ENCODE assay signal across 8 cellular contexts in the genomic region with DNA sequence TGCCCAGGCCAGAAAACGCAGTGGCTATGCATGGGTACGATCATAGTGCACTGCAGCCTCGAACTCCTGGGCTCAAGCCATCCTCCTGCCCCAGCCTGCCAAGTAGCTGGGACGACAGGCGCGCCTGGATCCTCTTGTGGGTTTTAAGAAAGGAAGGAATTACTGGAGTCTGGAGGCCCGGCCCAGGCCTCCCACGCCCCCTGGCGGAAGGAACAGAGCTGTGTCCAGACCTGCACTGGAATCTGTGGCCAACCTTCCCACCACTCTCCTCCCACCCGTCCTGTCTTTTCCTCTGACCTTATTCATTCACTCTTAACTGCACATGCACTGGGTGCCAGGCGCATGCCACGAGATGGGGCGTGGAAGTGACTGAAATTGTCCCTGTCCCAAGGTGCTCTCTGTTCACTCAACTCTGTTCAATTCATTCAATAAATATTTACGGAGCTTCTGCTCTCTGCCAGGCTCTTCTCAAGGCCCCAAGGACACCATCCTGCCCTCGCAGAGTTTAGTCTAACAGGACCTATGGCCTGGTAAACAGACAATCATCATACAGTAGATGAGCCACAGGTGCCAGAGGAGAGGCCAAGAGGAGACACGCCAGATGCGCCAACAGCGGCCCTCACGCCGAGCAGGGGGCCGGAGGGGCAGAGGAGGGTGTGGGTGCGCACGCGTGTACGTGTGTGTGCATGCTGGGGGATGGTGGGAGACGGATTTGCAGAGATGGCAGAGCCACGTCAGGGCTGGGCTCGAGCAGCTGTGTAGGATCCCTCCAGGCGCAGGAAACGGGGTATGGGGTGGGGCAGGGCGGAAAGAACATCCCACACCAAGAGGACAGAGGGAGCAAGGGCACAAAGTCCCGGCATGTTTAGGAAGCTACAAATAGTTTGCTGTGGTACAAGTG. TPM values are rescaled to one million over a fixed set of nuclear protein-coding genes. Genes with fewer than 3 reads are reported as not detected.
A peak's percentile ranks its signal among the peaks of the same experiment; 100 is the strongest.
DNase-seq lines count a peak whose midpoint lies in the region; ATAC-seq, FAIRE-seq and TF ChIP-seq lines count a peak whose summit lies in the region.

No MANE protein-coding gene starts in this region.

- POLR2A ChIA-PET in endothelial cell of umbilical vein (lab: Charles Lee), result no interaction called here

- no peaks in the 10 kb centered on the region for H3K9me3 ChIP-seq in endothelial cell of umbilical vein (replicated peaks; ENCODE audit: control insufficient read depth, insufficient read depth, low read length)
- no peaks in the 10 kb centered on the region for H3K9me3 ChIP-seq in mesenchymal stem cell (ENCODE audit: control insufficient read depth, low read length)

- no peak overlapping the region for H3K4me3 ChIP-seq in endothelial cell of umbilical vein (replicated peaks in 1 of 3; ENCODE audit: insufficient read depth in 1 of 3, low read depth in 1 of 3, low read length in 3 of 3)
- H3K4me3 ChIP-seq in mesenchymal stem cell (ENCODE audit: insufficient read depth in 1 of 2, low read depth in 1 of 2, low read length in 2 of 2), result no peak overlapping the region

- DNase-seq in DMS153 (lab: John Stamatoyannopoulos, UW) (peak; percentile 18), NCI-H748 (lab: John Stamatoyannopoulos, UW; ENCODE audit: unreplicated experiment) (peak; percentile 66), endothelial cell of umbilical vein (ENCODE audit: low read depth, low spot score) (peak; percentile 66), mesenchymal stem cell (peak; percentile 84), stromal cell of bone marrow (ENCODE audit: low read depth) (peak; percentile 61), cortex of kidney (lab: John Stamatoyannopoulos, UW) (no peak)
- peak; percentile 37 to 38 for DNase-seq in activated CD4-positive, alpha-beta T cell treated with anti-CD3 and anti-CD28 coated beads, Interleukin-2, amount 50 U/mL, for 4 hours

- H2AK5ac ChIP-seq in mesenchymal stem cell (ENCODE audit: low read length, severe bottlenecking), result no peak overlapping the region

- no peaks in the 10 kb centered on the region for H3K9me1 ChIP-seq in endothelial cell of umbilical vein (replicated peaks; ENCODE audit: control insufficient read depth, extremely low read depth, insufficient read depth, low read length)

- peak overlapping the region in 1 of 2 experiments; percentile 2 for H3K18ac ChIP-seq in mesenchymal stem cell (ENCODE audit: low read depth in 1 of 2, low read length in 2 of 2)

- no peak overlapping the region for H2BK15ac ChIP-seq in mesenchymal stem cell (ENCODE audit: low read depth, poor library complexity, severe bottlenecking)

- no peak overlapping the region for H3K4ac ChIP-seq in mesenchymal stem cell (ENCODE audit: low read depth in 1 of 2, low read length in 2 of 2)

- H3K4me1 ChIP-seq in endothelial cell of umbilical vein (ENCODE audit: control insufficient read depth, extremely low read depth, insufficient read depth, low read length), result no peaks in the 10 kb centered on the region
- peaks cover 15% of the 10 kb centered on the region for H3K4me1 ChIP-seq in mesenchymal stem cell (ENCODE audit: control insufficient read depth, insufficient read depth, low read depth, low read length)

- no peak overlapping the region for H2BK120ac ChIP-seq in mesenchymal stem cell (ENCODE audit: low read depth, low read length)

- H2AFZ ChIP-seq in endothelial cell of umbilical vein (ENCODE audit: low read depth, low read length), result peak overlapping the region; percentile 57
- H2AFZ ChIP-seq in mesenchymal stem cell (ENCODE audit: low read depth, low read length), result no peak overlapping the region

- no peaks in the 10 kb centered on the region for H3K79me1 ChIP-seq in mesenchymal stem cell (replicated peaks; ENCODE audit: low read length, poor library complexity, severe bottlenecking)

- no peaks in the 10 kb centered on the region for H3K36me3 ChIP-seq in endothelial cell of umbilical vein (ENCODE audit: control insufficient read depth in 2 of 2, extremely low read depth in 1 of 2, insufficient read depth in 2 of 2, low read length in 2 of 2)
- no peaks in the 10 kb centered on the region for H3K36me3 ChIP-seq in mesenchymal stem cell (ENCODE audit: control insufficient read depth in 1 of 2, insufficient read depth in 2 of 2, low read depth in 1 of 2, low read length in 2 of 2)

- H4K20me1 ChIP-seq in endothelial cell of umbilical vein (replicated peaks; ENCODE audit: control insufficient read depth, extremely low read depth, insufficient read depth, low read length), result no peaks in the 10 kb centered on the region

- BruUV-seq in endothelial cell of umbilical vein (replicated peaks; lab: Mats Ljungman, UMichigan), result no TSS peak

- FAIRE-seq in endothelial cell of umbilical vein (lab: Jason Lieb, UNC), result peak; percentile 87

- intact Hi-C loops in endothelial cell of umbilical vein (cut with micrococcal nuclease), result loop anchor here (1.0 to 5.0 kb wide), 5 partner anchors 42 to 234 kb away; no protein-coding TSS in a partner anchor

- 58% methylated on average over 32 of the region's 32 CpGs for WGBS in mesenchymal stem cell

- no peak for TF ChIP-seq POLR2A in endothelial cell of umbilical vein (IDR thresholded peaks at IDR 0.05; ENCODE audit: low read depth, low read length)

- peak; percentile 68 for ATAC-seq in HG02885 (IDR thresholded peaks at IDR 0.05; ENCODE audit: poor library complexity, unreplicated experiment)

- H2BK12ac ChIP-seq in mesenchymal stem cell (ENCODE audit: low read length in 2 of 2), result peak overlapping the region in 1 of 2 experiments; percentile 61

- peak overlapping the region; percentile 8 for H4K8ac ChIP-seq in mesenchymal stem cell (ENCODE audit: low read length)

- no peak overlapping the region for H3K9ac ChIP-seq in endothelial cell of umbilical vein (replicated peaks; ENCODE audit: extremely low read depth, insufficient read depth, low read length)
- H3K9ac ChIP-seq in mesenchymal stem cell (ENCODE audit: low read length), result peak overlapping the region; percentile 3

- CTCF ChIA-PET in endothelial cell of umbilical vein (lab: Charles Lee), result interaction anchor here (0.6 to 2.1 kb wide), 54 partner anchors 8 to 670 kb away, joined by 3 to 56 read pairs (median 4); a partner anchor contains a TSS

- no peak overlapping the region for H3K14ac ChIP-seq in mesenchymal stem cell (ENCODE audit: low read length in 2 of 2)

- H4K91ac ChIP-seq in mesenchymal stem cell (ENCODE audit: low read length), result peak overlapping the region; percentile 22

- peak; percentile 94 to 98 for TF ChIP-seq CTCF in endothelial cell of umbilical vein (IDR thresholded peaks at IDR 0.05; ENCODE audit: extremely low read depth in 1 of 2, insufficient read depth in 1 of 2, low read depth in 1 of 2, low read length in 2 of 2)

- H3K4me2 ChIP-seq in endothelial cell of umbilical vein (ENCODE audit: insufficient read depth, low read length) (no peak overlapping the region), mesenchymal stem cell (ENCODE audit: low read length, poor library complexity, severe bottlenecking) (no peak overlapping the region)

- H3K79me2 ChIP-seq in endothelial cell of umbilical vein (ENCODE audit: control insufficient read depth, insufficient read depth, low read length), result no peaks in the 10 kb centered on the region

- dilution Hi-C loops in endothelial cell of umbilical vein (cut with MboI; ENCODE audit: extremely low pct_ligation_motif_present, low sequenced_read_pairs), result no loop called here

- H3K23ac ChIP-seq in mesenchymal stem cell (ENCODE audit: low read length in 2 of 2), result no peak overlapping the region

- no peak overlapping the region for H2BK5ac ChIP-seq in mesenchymal stem cell (ENCODE audit: low read depth, low read length, poor library complexity, severe bottlenecking)

- H3K27ac ChIP-seq in endothelial cell of umbilical vein (ENCODE audit: insufficient read depth, low read depth, low read length) (no peak overlapping the region), mesenchymal stem cell (ENCODE audit: low read length, poor library complexity, severe bottlenecking) (no peak overlapping the region)

- H3K27me3 ChIP-seq in endothelial cell of umbilical vein (ENCODE audit: control insufficient read depth in 2 of 2, insufficient read depth in 2 of 2, low read length in 2 of 2) (peaks cover 0 to 14% of the 10 kb centered on the region in 2 experiments), mesenchymal stem cell (ENCODE audit: control insufficient read depth in 1 of 2, insufficient read depth in 1 of 2, low read length in 2 of 2) (peaks cover 14 to 22% of the 10 kb centered on the region in 2 experiments)

RNA-seq across cellular contexts. Expression of a gene that starts 13.7 kb away (rescaled TPM):
- 67.7 and 84.4 TPM in 2 replicates for total RNA-seq in endothelial cell of umbilical vein
- polyA plus RNA-seq in endothelial cell of umbilical vein, result 148 and 170 TPM in 2 replicates
- 146 and 159 TPM in 2 replicates for polyA plus RNA-seq in endothelial cell of umbilical vein (2011; cell fraction: cytosol; rRNA removed)
- polyA plus RNA-seq in endothelial cell of umbilical vein (2011; cell fraction: nucleus; rRNA removed), result 143 and 144 TPM in 2 replicates
- 61.0 and 104 TPM in 2 replicates for polyA plus RNA-seq in endothelial cell of umbilical vein (2012)
- polyA minus RNA-seq in endothelial cell of umbilical vein, result 198 and 225 TPM in 2 replicates
- polyA minus RNA-seq in endothelial cell of umbilical vein (2011; cell fraction: cytosol; rRNA and poly(A)+ RNA removed), result 229 TPM
- 33.3 and 50.5 TPM in 2 replicates for polyA minus RNA-seq in endothelial cell of umbilical vein (2011; cell fraction: nucleus; rRNA and poly(A)+ RNA removed)
- polyA plus RNA-seq in mesenchymal stem cell (2013, experiment 1 of 2), result 39.2 TPM
- 39.7 TPM for polyA plus RNA-seq in mesenchymal stem cell (2013, experiment 2 of 2)

RNA-seq across cellular contexts. Expression of a gene that starts 44.9 kb away (rescaled TPM):
- 0.48 and 0.73 TPM in 2 replicates for total RNA-seq in endothelial cell of umbilical vein
- polyA plus RNA-seq in endothelial cell of umbilical vein, result 0.81 and 0.91 TPM in 2 replicates
- 0.72 and 0.88 TPM in 2 replicates for polyA plus RNA-seq in endothelial cell of umbilical vein (2011; cell fraction: cytosol; rRNA removed)
- 0.41 and 0.46 TPM in 2 replicates for polyA plus RNA-seq in endothelial cell of umbilical vein (2011; cell fraction: nucleus; rRNA removed)
- polyA plus RNA-seq in endothelial cell of umbilical vein (2012), result 0.80 and 1.2 TPM in 2 replicates
- polyA minus RNA-seq in endothelial cell of umbilical vein, result 1.3 and 2.8 TPM in 2 replicates
- 4.9 TPM for polyA minus RNA-seq in endothelial cell of umbilical vein (2011; cell fraction: cytosol; rRNA and poly(A)+ RNA removed)
- polyA minus RNA-seq in endothelial cell of umbilical vein (2011; cell fraction: nucleus; rRNA and poly(A)+ RNA removed), result 0.43 and 0.77 TPM in 2 replicates
- 11.0 TPM for polyA plus RNA-seq in mesenchymal stem cell (2013, experiment 1 of 2)
- polyA plus RNA-seq in mesenchymal stem cell (2013, experiment 2 of 2), result 10.0 TPM

RNA-seq across cellular contexts. Expression of a gene that starts 54.6 kb away (rescaled TPM):
- total RNA-seq in endothelial cell of umbilical vein, result not detected in 2 replicates
- polyA plus RNA-seq in endothelial cell of umbilical vein, result not detected in 2 replicates
- polyA plus RNA-seq in endothelial cell of umbilical vein (2011; cell fraction: cytosol; rRNA removed), result 0.04 TPM in 1 of 2 replicates, not detected in the other
- polyA plus RNA-seq in endothelial cell of umbilical vein (2011; cell fraction: nucleus; rRNA removed), result 0.03 and 0.04 TPM in 2 replicates
- not detected in 2 replicates for polyA plus RNA-seq in endothelial cell of umbilical vein (2012)
- polyA minus RNA-seq in endothelial cell of umbilical vein, result 0.07 TPM in 1 of 2 replicates, not detected in the other
- polyA minus RNA-seq in endothelial cell of umbilical vein (2011; cell fraction: cytosol; rRNA and poly(A)+ RNA removed), result not detected
- not detected in 2 replicates for polyA minus RNA-seq in endothelial cell of umbilical vein (2011; cell fraction: nucleus; rRNA and poly(A)+ RNA removed)
- 0.06 TPM for polyA plus RNA-seq in mesenchymal stem cell (2013, experiment 1 of 2)
- 0.11 TPM for polyA plus RNA-seq in mesenchymal stem cell (2013, experiment 2 of 2)
